ENCODE assay signal across 7 cellular contexts in the genomic region with DNA sequence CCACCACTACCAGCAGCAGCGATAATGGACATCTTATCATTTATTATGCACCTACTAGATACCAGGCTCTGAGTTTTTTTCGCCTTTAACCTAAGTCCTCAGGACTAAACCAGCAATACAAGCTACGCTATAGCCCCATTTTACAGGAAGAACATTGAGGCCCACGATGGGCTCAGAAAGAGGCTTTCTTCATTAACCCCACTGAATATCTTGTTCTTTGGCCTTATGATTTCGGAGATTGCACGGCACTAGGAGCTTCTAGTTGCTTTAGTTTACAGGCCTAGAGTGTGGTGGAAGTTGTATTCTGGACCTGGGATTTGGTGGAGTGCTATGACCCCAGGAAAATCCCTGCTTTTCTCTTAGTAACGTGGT. TPM values are rescaled to one million over a fixed set of nuclear protein-coding genes. Genes with fewer than 3 reads are reported as not detected.
DNase-seq lines count a peak whose midpoint lies in the region; ATAC-seq and TF ChIP-seq lines count a peak whose summit lies in the region.

No MANE protein-coding gene starts in this region.

- no peak for DNase-seq in HFFc6
- no peak for DNase-seq in NCI-H1694 (lab: John Stamatoyannopoulos, UW)

- no peak for ATAC-seq in activated T-helper 17 cell treated with anti-CD3 and anti-CD28 coated beads, Interleukin-2, amount 50 U/mL, for 72 hours (replicated peaks)
- no peak for ATAC-seq in stimulated activated memory B cell treated with anti-CD40 and anti-IgM and Interleukin-4, amounts not matched to agents 10 μg/mL and 1 μg/mL and 100 μg/mL, for 72 hours
- no peak for ATAC-seq in HG03432 (IDR thresholded peaks at IDR 0.05; ENCODE audit: unreplicated experiment)
- ATAC-seq in GM21619 (IDR thresholded peaks at IDR 0.05; ENCODE audit: unreplicated experiment): no peak

- peak overlapping the region; percentile 5; the same call in 1 of the 2 replicates for H3K27ac Mint-ChIP-seq in HFFc6
- H3K27ac Mint-ChIP-seq in activated T-helper 17 cell treated with anti-CD3 and anti-CD28 coated beads, Interleukin-2, amount 50 U/mL, for 72 hours: peak overlapping the region; percentile 13
- no peak overlapping the region for H3K27ac Mint-ChIP-seq in stimulated activated memory B cell treated with anti-CD40 and anti-IgM and Interleukin-4, amounts not matched to agents 10 μg/mL and 1 μg/mL and 100 μg/mL, for 72 hours

- H3K9me3 ChIP-seq in iPS-18c (ENCODE audit: control insufficient read depth, insufficient read depth, low read length): peaks cover 3% of the 10 kb centered on the region

- peaks cover 9% of the 10 kb centered on the region for H3K36me3 Mint-ChIP-seq in HFFc6 (ENCODE audit: low read depth)
- peaks cover 10% of the 10 kb centered on the region for H3K36me3 Mint-ChIP-seq in activated T-helper 17 cell treated with anti-CD3 and anti-CD28 coated beads, Interleukin-2, amount 50 U/mL, for 72 hours (ENCODE audit: low read depth)
- no peaks in the 10 kb centered on the region for H3K36me3 Mint-ChIP-seq in stimulated activated memory B cell treated with anti-CD40 and anti-IgM and Interleukin-4, amounts not matched to agents 10 μg/mL and 1 μg/mL and 100 μg/mL, for 72 hours

- TF ChIP-seq CTCF in HFFc6 (IDR thresholded peaks at IDR 0.05): no peak

- peak overlapping the region; percentile 88 for H3K4me3 Mint-ChIP-seq in HFFc6
- H3K4me3 Mint-ChIP-seq in activated T-helper 17 cell treated with anti-CD3 and anti-CD28 coated beads, Interleukin-2, amount 50 U/mL, for 72 hours: peak overlapping the region; percentile 72
- H3K4me3 Mint-ChIP-seq in stimulated activated memory B cell treated with anti-CD40 and anti-IgM and Interleukin-4, amounts not matched to agents 10 μg/mL and 1 μg/mL and 100 μg/mL, for 72 hours: peak overlapping the region; percentile 89

- peaks cover 36% of the 10 kb centered on the region for H3K4me1 Mint-ChIP-seq in HFFc6 (ENCODE audit: low read depth)
- peaks cover 31% of the 10 kb centered on the region for H3K4me1 Mint-ChIP-seq in activated T-helper 17 cell treated with anti-CD3 and anti-CD28 coated beads, Interleukin-2, amount 50 U/mL, for 72 hours
- peaks cover 20% of the 10 kb centered on the region for H3K4me1 Mint-ChIP-seq in stimulated activated memory B cell treated with anti-CD40 and anti-IgM and Interleukin-4, amounts not matched to agents 10 μg/mL and 1 μg/mL and 100 μg/mL, for 72 hours

- 0 out of 2 replicates have a peak, but pooled peaks cover 2% of the 10 kb centered on the region for H3K27me3 Mint-ChIP-seq in HFFc6 (ENCODE audit: insufficient read depth)
- no peaks in the 10 kb centered on the region for H3K27me3 Mint-ChIP-seq in activated T-helper 17 cell treated with anti-CD3 and anti-CD28 coated beads, Interleukin-2, amount 50 U/mL, for 72 hours
- H3K27me3 Mint-ChIP-seq in stimulated activated memory B cell treated with anti-CD40 and anti-IgM and Interleukin-4, amounts not matched to agents 10 μg/mL and 1 μg/mL and 100 μg/mL, for 72 hours: peaks cover 9% of the 10 kb centered on the region

- H3K9me3 Mint-ChIP-seq in HFFc6: no peaks in the 10 kb centered on the region
- H3K9me3 Mint-ChIP-seq in activated T-helper 17 cell treated with anti-CD3 and anti-CD28 coated beads, Interleukin-2, amount 50 U/mL, for 72 hours: no peaks in the 10 kb centered on the region
- no peaks in the 10 kb centered on the region for H3K9me3 Mint-ChIP-seq in stimulated activated memory B cell treated with anti-CD40 and anti-IgM and Interleukin-4, amounts not matched to agents 10 μg/mL and 1 μg/mL and 100 μg/mL, for 72 hours

- H3K4me3 ChIP-seq in iPS-18c (ENCODE audit: insufficient read depth, low read depth, low read length): peak overlapping the region; percentile 99

RNA-seq across cellular contexts. Expression of a gene that starts 1.5 kb away (rescaled TPM):
- total RNA-seq in HFFc6 (2021; fragmentation: NEBNext Ultra II Directional; extraction: Animal tissue kit (Norgen Biotek cat#: 25700)): 10 to 100 TPM; 15.5 to 22.0 (median 17.4) TPM
- total RNA-seq in activated T-helper 17 cell treated with anti-CD3 and anti-CD28 coated beads, Interleukin-2, amount 50 U/mL, for 72 hours: 10 to 100 TPM; 11.8 to 14.6 TPM

RNA-seq across cellular contexts. Expression of a gene that starts 24.9 kb away (rescaled TPM):
- total RNA-seq in HFFc6 (2021; fragmentation: NEBNext Ultra II Directional; extraction: Animal tissue kit (Norgen Biotek cat#: 25700)): 100 to 1,000 TPM; 153 to 231 (median 216) TPM
- 100 to 1,000 TPM; 121 to 143 TPM for total RNA-seq in activated T-helper 17 cell treated with anti-CD3 and anti-CD28 coated beads, Interleukin-2, amount 50 U/mL, for 72 hours

RNA-seq across cellular contexts. Expression of a gene that starts 28.0 kb away (rescaled TPM):
- total RNA-seq in HFFc6 (2021; fragmentation: NEBNext Ultra II Directional; extraction: Animal tissue kit (Norgen Biotek cat#: 25700)): 100 to 1,000 TPM; 101 to 112 (median 105) TPM
- total RNA-seq in activated T-helper 17 cell treated with anti-CD3 and anti-CD28 coated beads, Interleukin-2, amount 50 U/mL, for 72 hours: 100 to 1,000 TPM in 1 of 2 donors, 10 to 100 TPM in 1; 66.2 to 102 TPM
